8 cellular contexts compared by ENCODE assay signal in genomic region chr13:52193572-52194183, GRCh38. TPM values are rescaled to one million over a fixed set of nuclear protein-coding genes. Genes with fewer than 3 reads are reported as not detected.
A peak's percentile ranks its signal among the peaks of the same experiment; 100 is the strongest.
DNase-seq lines count a peak whose midpoint lies in the region; ATAC-seq and TF ChIP-seq lines count a peak whose summit lies in the region.
"Not testable (repeated sequence)": the region's sequence is repeated elsewhere in the genome, so short reads cannot be mapped to it uniquely, and the experiment has no call there.

No MANE protein-coding gene starts in this region.

- not testable (repeated sequence) for TF ChIP-seq EP300 in suprapubic skin (IDR thresholded peaks at IDR 0.05)

- H3K36me3 Mint-ChIP-seq in WTC11, result not testable (repeated sequence)
- peaks cover 18% of the 10 kb centered on the region for H3K36me3 Mint-ChIP-seq in central memory CD8-positive, alpha-beta T cell (ENCODE audit: insufficient read depth)
- peaks cover 0 to 18% (median 0%) of the 10 kb centered on the region in 3 donors for H3K36me3 Mint-ChIP-seq in naive thymus-derived CD8-positive, alpha-beta T cell

- not testable (repeated sequence) for ATAC-seq in WTC11
- peak; percentile 45 for ATAC-seq in central memory CD8-positive, alpha-beta T cell (replicated peaks; ENCODE audit: extremely low read depth, poor library complexity, severe bottlenecking)
- ATAC-seq in heart right ventricle, result peak in 5 of 8 donors; percentile 6 to 48 (median 32)
- ATAC-seq in naive thymus-derived CD8-positive, alpha-beta T cell, result peak; percentile 20 to 41

- CTCF ChIA-PET in WTC11 (lab: Charles Lee), result interaction anchor here (0.6 to 2.1 kb wide), 7 partner anchors 8 to 298 kb away, joined by 3 to 15 read pairs (median 3); partner anchors contain the start of genes NEK3, NEK5 and VPS36

- not testable (repeated sequence) for H3K4me1 ChIP-seq in HAP-1
- H3K4me1 ChIP-seq in heart right ventricle (peaks cover 0 to 33% (median 26%) of the 10 kb centered on the region in 9 donors), suprapubic skin (peaks cover 28% of the 10 kb centered on the region)

- not testable (repeated sequence) for H3K4me1 Mint-ChIP-seq in WTC11
- H3K4me1 Mint-ChIP-seq in central memory CD8-positive, alpha-beta T cell, result peaks cover 23% of the 10 kb centered on the region
- H3K4me1 Mint-ChIP-seq in naive thymus-derived CD8-positive, alpha-beta T cell, result peaks cover 12 to 46% (median 33%) of the 10 kb centered on the region in 4 donors

- POLR2A ChIA-PET in WTC11 (lab: Charles Lee), result interaction anchor here (1.1 kb wide), 1 partner anchor 256 kb away, joined by 3 read pairs; no protein-coding TSS in a partner anchor
- POLR2A ChIA-PET in naive thymus-derived CD8-positive, alpha-beta T cell (lab: Charles Lee), result interaction anchor here (1.2 to 3.8 kb wide), 7 partner anchors 37 to 740 kb away, joined by 3 to 18 read pairs (median 6); partner anchors contain the start of genes ALG11, ATP7B, DHRS12 and INTS6

- not testable (repeated sequence) for H3K27me3 ChIP-seq in HAP-1 (ENCODE audit: low read depth); heart right ventricle; suprapubic skin

- WGBS in heart right ventricle, 2 donors, result 1 to 2% methylated on average over 14 of the region's 14 CpGs
- 2% methylated on average over 14 of the region's 14 CpGs for WGBS in suprapubic skin

- H3K27ac ChIP-seq in heart right ventricle, result peak overlapping the region; percentile 41 to 93 (median 82)
- peak overlapping the region; percentile 79 for H3K27ac ChIP-seq in suprapubic skin

- DNase-seq in DMS53 (lab: John Stamatoyannopoulos, UW), result peak; percentile 52
- DNase-seq in HAP-1 (ENCODE audit: low spot score in 2 of 2); WTC11 (ENCODE audit: low spot score); central memory CD8-positive, alpha-beta T cell (ENCODE audit: low spot score in 2 of 2); heart right ventricle; suprapubic skin (ENCODE audit: low spot score in 2 of 2): not testable (repeated sequence)
- DNase-seq in NCI-H1105 treated with DMSO at 0.1 percent for 48 hours (lab: John Stamatoyannopoulos, UW), result peak; percentile 0
- peak in 2 of 10 donors; percentile 25 to 30 for DNase-seq in naive thymus-derived CD8-positive, alpha-beta T cell

- peak overlapping the region; percentile 99 for H3K4me3 Mint-ChIP-seq in WTC11
- peak overlapping the region; percentile 90 for H3K4me3 Mint-ChIP-seq in central memory CD8-positive, alpha-beta T cell
- peak overlapping the region; percentile 90 to 99 (median 99) for H3K4me3 Mint-ChIP-seq in naive thymus-derived CD8-positive, alpha-beta T cell

- H3K9me3 ChIP-seq in HAP-1, heart right ventricle, suprapubic skin: not testable (repeated sequence)

- in situ Hi-C loops in HAP-1 (cut with MboI; ENCODE audit: low sequenced_read_pairs), result loop anchor here (25.0 kb wide), 1 partner anchor 269 kb away; the partner anchor contains the start of genes CKAP2 and VPS36

- H3K9me3 Mint-ChIP-seq in WTC11; central memory CD8-positive, alpha-beta T cell; naive thymus-derived CD8-positive, alpha-beta T cell: not testable (repeated sequence)

- TF ChIP-seq CTCF in WTC11 (IDR thresholded peaks at IDR 0.05); heart right ventricle (IDR thresholded peaks at IDR 0.05); suprapubic skin (IDR thresholded peaks at IDR 0.05): not testable (repeated sequence)

- not testable (repeated sequence) for TF ChIP-seq POLR2A in suprapubic skin (IDR thresholded peaks at IDR 0.05)

- H3K4me3 ChIP-seq in HAP-1 (peak overlapping the region; percentile 83), heart right ventricle (peak overlapping the region; percentile 34 to 92 (median 76)), suprapubic skin (peak overlapping the region; percentile 84)

- intact Hi-C loops in heart right ventricle (cut with DNase I), result loop anchor here in 2 of 10 donors (2.0 to 10.0 kb wide), 2 partner anchors 35 to 261 kb away; partner anchors contain the start of genes CKAP2 (in 2 of the 2), VPS36 (in 2 of the 2) and NEK3 (in 1 of the 2)

- not testable (repeated sequence) for H3K27me3 Mint-ChIP-seq in WTC11 (ENCODE audit: low read depth); central memory CD8-positive, alpha-beta T cell; naive thymus-derived CD8-positive, alpha-beta T cell

- H3K36me3 ChIP-seq in HAP-1 (replicated peaks); suprapubic skin: not testable (repeated sequence)
- peaks cover 0 to 21% (median 3%) of the 10 kb centered on the region in 9 donors for H3K36me3 ChIP-seq in heart right ventricle

- H3K27ac Mint-ChIP-seq in WTC11, result peak overlapping the region; percentile 97
- H3K27ac Mint-ChIP-seq in central memory CD8-positive, alpha-beta T cell (ENCODE audit: low read depth), result peak overlapping the region; percentile 92
- H3K27ac Mint-ChIP-seq in naive thymus-derived CD8-positive, alpha-beta T cell, result peak overlapping the region; percentile 95 to 99 (median 98)

TF ChIP-seq in WTC11, 78 proteins besides CTCF, POLR2A, EP300 and RAD21:
- 0 out of 2 replicates have a peak, but pooled peaks have one; percentile 19 for TF ChIP-seq KAT7 (CRISPR knock-in tag; IDR thresholded peaks at IDR 0.05; ENCODE audit: borderline replicate concordance)
- 0 out of 2 replicates have a peak, but pooled peaks have one; percentile 1 for TF ChIP-seq NFE2L1 (CRISPR knock-in tag; IDR thresholded peaks at IDR 0.05)

RNA-seq across cellular contexts. Expression of gene NEK3, which starts 34.3 kb away (rescaled TPM):
- total RNA-seq in WTC11 (2021), result 27.8 to 33.3 TPM (median 30.0 TPM) in 3 replicates
- 1 to 10 TPM; 4.5 to 7.1 (median 5.8) TPM for total RNA-seq in heart right ventricle
- polyA plus RNA-seq in heart right ventricle, result 10 to 100 TPM in 1 of 2 donors, 1 to 10 TPM in 1; 7.5 to 37.9 TPM
- total RNA-seq in naive thymus-derived CD8-positive, alpha-beta T cell, result 1 to 10 TPM; 1.4 to 1.8 TPM
- under 1 TPM; 0.40 to 0.77 (median 0.63) TPM for polyA plus RNA-seq in naive thymus-derived CD8-positive, alpha-beta T cell
- 10 to 100 TPM in 2 of 4 donors, 1 to 10 TPM in 2; 6.9 to 20.4 (median 9.9) TPM for total RNA-seq in suprapubic skin
